1 cellular context compared by ENCODE assay signal in the genomic region with DNA sequence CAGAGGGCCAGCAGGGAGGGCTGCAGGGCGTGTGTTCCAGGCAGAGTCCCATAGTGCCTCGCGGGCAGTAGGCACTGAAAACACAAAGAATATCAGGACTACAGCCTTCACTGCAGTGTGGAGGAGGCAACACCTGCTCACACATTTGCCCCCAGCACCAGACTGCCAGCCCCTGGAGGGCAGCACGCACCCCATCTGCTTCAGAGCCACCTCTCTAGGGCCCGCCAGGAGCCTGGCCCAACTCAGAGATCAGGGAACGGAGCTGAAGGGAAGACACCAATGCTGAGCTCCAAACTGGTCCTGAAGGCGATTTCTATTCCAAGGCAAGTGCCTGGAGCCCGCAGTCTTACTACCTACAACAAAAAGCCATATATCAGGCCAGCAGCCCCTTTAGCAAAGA.
TF ChIP-seq lines count a peak whose summit lies in the region.

No MANE protein-coding gene starts in this region.

TF ChIP-seq in H1, 55 proteins besides CTCF, POLR2A, EP300 and RAD21 (continued from another document):
- TF ChIP-seq POLR2AphosphoS5 (IDR thresholded peaks at IDR 0.05; ENCODE audit: low read depth, low read length), result no peak
- TF ChIP-seq BACH1 (IDR thresholded peaks at IDR 0.05; ENCODE audit: low read length), result no peak
- TF ChIP-seq BRCA1 (IDR thresholded peaks at IDR 0.05; ENCODE audit: low read depth, low read length), result no peak
- TF ChIP-seq CHD1 (IDR thresholded peaks at IDR 0.05; ENCODE audit: low read depth, low read length), result no peak
- no peak for TF ChIP-seq ZNF274 (IDR thresholded peaks at IDR 0.05; ENCODE audit: borderline replicate concordance, extremely low read depth, low read length)
- no peak for TF ChIP-seq NANOG (IDR thresholded peaks at IDR 0.05; ENCODE audit: insufficient read depth, low read depth, low read length, poor library complexity, severe bottlenecking)
- no peak for TF ChIP-seq FOSL1 (IDR thresholded peaks at IDR 0.05; ENCODE audit: insufficient read depth, low read depth, low read length)
